Comparison of ENCODE assay signal across 8 cellular contexts in genomic region chr1:109398343-109399225, GRCh38. TPM values are rescaled to one million over a fixed set of nuclear protein-coding genes. Genes with fewer than 3 reads are reported as not detected.
A peak's percentile ranks its signal among the peaks of the same experiment; 100 is the strongest.
DNase-seq lines count a peak whose midpoint lies in the region; ATAC-seq and TF ChIP-seq lines count a peak whose summit lies in the region.

No MANE protein-coding gene starts in this region.

- 45% methylated on average over 18 of the region's 18 CpGs for WGBS in suprapubic skin

- intact Hi-C loops in activated naive CD4-positive, alpha-beta T cell treated with anti-CD3 and anti-CD28 coated beads for 36 hours (cut with micrococcal nuclease) = loop anchor here (1.0 kb wide), 5 partner anchors 115 to 197 kb away; partner anchors contain the start of gene PSRC1
- intact Hi-C loops in activated T-helper 2 cell treated with anti-CD3 and anti-CD28 coated beads, Interferon-gamma antibody, Interleukin-2, Interleukin-4, amounts not matched to agents 10 μg/mL and 5 μg/mL and 100 μg/mL, durations not matched to agents 14 hours and 24 hours and 36 hours (cut with micrococcal nuclease) = loop anchor here (1.0 to 5.0 kb wide), 4 partner anchors 28 to 186 kb away; partner anchors contain the start of genes PSMA5 and SARS1

- DNase-seq in activated naive CD4-positive, alpha-beta T cell treated with anti-CD3 and anti-CD28 coated beads for 36 hours = no peak
- no peak for DNase-seq in activated naive CD4-positive, alpha-beta T cell treated with anti-CD3 and anti-CD28 coated beads, Interleukin-2, amount 50 U/mL, for 16 hours
- no peak for DNase-seq in activated T-helper 2 cell treated with anti-CD3 and anti-CD28 coated beads, Interferon-gamma antibody, Interleukin-2, Interleukin-4, amounts not matched to agents 10 μg/mL and 5 μg/mL and 100 μg/mL, durations not matched to agents 14 hours and 24 hours and 36 hours (ENCODE audit: low spot score)
- no peak for DNase-seq in suprapubic skin (ENCODE audit: low spot score in 2 of 2)

- H3K27ac ChIP-seq in layer of hippocampus (ENCODE audit: low read depth, low read length) = peak overlapping the region; percentile 96
- peak overlapping the region; percentile 85 for H3K27ac ChIP-seq in suprapubic skin

- H3K4me1 ChIP-seq in suprapubic skin = peaks cover 46% of the 10 kb centered on the region

- H3K36me3 Mint-ChIP-seq in activated naive CD4-positive, alpha-beta T cell treated with anti-CD3 and anti-CD28 coated beads for 36 hours (ENCODE audit: low read depth) = peaks cover under 1% of the 10 kb centered on the region
- H3K36me3 Mint-ChIP-seq in activated T-helper 2 cell treated with anti-CD3 and anti-CD28 coated beads, Interferon-gamma antibody, Interleukin-2, Interleukin-4, amounts not matched to agents 10 μg/mL and 5 μg/mL and 100 μg/mL, durations not matched to agents 14 hours and 24 hours and 36 hours (ENCODE audit: low read depth) = peaks cover 20% of the 10 kb centered on the region

- H3K27me3 Mint-ChIP-seq in activated naive CD4-positive, alpha-beta T cell treated with anti-CD3 and anti-CD28 coated beads for 36 hours (ENCODE audit: low read depth) = peaks cover 34% of the 10 kb centered on the region
- peaks cover 39% of the 10 kb centered on the region for H3K27me3 Mint-ChIP-seq in activated T-helper 2 cell treated with anti-CD3 and anti-CD28 coated beads, Interferon-gamma antibody, Interleukin-2, Interleukin-4, amounts not matched to agents 10 μg/mL and 5 μg/mL and 100 μg/mL, durations not matched to agents 14 hours and 24 hours and 36 hours (ENCODE audit: low read depth)

- no peak for TF ChIP-seq POLR2A in suprapubic skin (IDR thresholded peaks at IDR 0.05)

- no peak for TF ChIP-seq CTCF in suprapubic skin (IDR thresholded peaks at IDR 0.05)

- H3K9me3 Mint-ChIP-seq in activated naive CD4-positive, alpha-beta T cell treated with anti-CD3 and anti-CD28 coated beads for 36 hours = no peaks in the 10 kb centered on the region
- H3K9me3 Mint-ChIP-seq in activated T-helper 2 cell treated with anti-CD3 and anti-CD28 coated beads, Interferon-gamma antibody, Interleukin-2, Interleukin-4, amounts not matched to agents 10 μg/mL and 5 μg/mL and 100 μg/mL, durations not matched to agents 14 hours and 24 hours and 36 hours = no peaks in the 10 kb centered on the region

- no peak for ATAC-seq in HG03097 (IDR thresholded peaks at IDR 0.05; ENCODE audit: low FRiP score, unreplicated experiment)
- no peak for ATAC-seq in HG02610 (IDR thresholded peaks at IDR 0.05; ENCODE audit: unreplicated experiment)
- ATAC-seq in HG03439 (IDR thresholded peaks at IDR 0.05; ENCODE audit: unreplicated experiment) = no peak

- H3K4me3 Mint-ChIP-seq in activated naive CD4-positive, alpha-beta T cell treated with anti-CD3 and anti-CD28 coated beads for 36 hours = peak overlapping the region; percentile 71
- peak overlapping the region; percentile 74 for H3K4me3 Mint-ChIP-seq in activated T-helper 2 cell treated with anti-CD3 and anti-CD28 coated beads, Interferon-gamma antibody, Interleukin-2, Interleukin-4, amounts not matched to agents 10 μg/mL and 5 μg/mL and 100 μg/mL, durations not matched to agents 14 hours and 24 hours and 36 hours (ENCODE audit: low read depth)

- H3K9me3 ChIP-seq in suprapubic skin = no peaks in the 10 kb centered on the region

- H3K27ac Mint-ChIP-seq in activated naive CD4-positive, alpha-beta T cell treated with anti-CD3 and anti-CD28 coated beads for 36 hours = no peak overlapping the region
- H3K27ac Mint-ChIP-seq in activated T-helper 2 cell treated with anti-CD3 and anti-CD28 coated beads, Interferon-gamma antibody, Interleukin-2, Interleukin-4, amounts not matched to agents 10 μg/mL and 5 μg/mL and 100 μg/mL, durations not matched to agents 14 hours and 24 hours and 36 hours = no peak overlapping the region

- CTCF ChIA-PET in activated naive CD4-positive, alpha-beta T cell treated with anti-CD3 and anti-CD28 coated beads for 36 hours (lab: Charles Lee) = interaction anchor here (0.7 to 7.8 kb wide), 27 partner anchors 8 to 1926 kb away, joined by 3 to 126 read pairs (median 4); partner anchors contain the start of genes GPR61 and PSRC1

- H3K36me3 ChIP-seq in suprapubic skin = peaks cover 27% of the 10 kb centered on the region

- peak overlapping the region; percentile 73 for H3K4me3 ChIP-seq in suprapubic skin

- no peak for TF ChIP-seq EP300 in suprapubic skin (IDR thresholded peaks at IDR 0.05)

- H3K4me1 Mint-ChIP-seq in activated naive CD4-positive, alpha-beta T cell treated with anti-CD3 and anti-CD28 coated beads for 36 hours (ENCODE audit: low read depth) = peaks cover 8% of the 10 kb centered on the region
- peaks cover 10% of the 10 kb centered on the region for H3K4me1 Mint-ChIP-seq in activated T-helper 2 cell treated with anti-CD3 and anti-CD28 coated beads, Interferon-gamma antibody, Interleukin-2, Interleukin-4, amounts not matched to agents 10 μg/mL and 5 μg/mL and 100 μg/mL, durations not matched to agents 14 hours and 24 hours and 36 hours (ENCODE audit: low read depth)

- H3K27me3 ChIP-seq in layer of hippocampus (ENCODE audit: control insufficient read depth, insufficient read depth, low read length) = no peaks in the 10 kb centered on the region
- no peaks in the 10 kb centered on the region for H3K27me3 ChIP-seq in suprapubic skin

RNA-seq across cellular contexts. Expression of gene SORT1, which starts 0.9 kb away (rescaled TPM):
- total RNA-seq in activated naive CD4-positive, alpha-beta T cell treated with anti-CD3 and anti-CD28 coated beads for 36 hours = under 1 TPM; 0.32 to 0.33 TPM
- total RNA-seq in activated T-helper 2 cell treated with anti-CD3 and anti-CD28 coated beads, Interferon-gamma antibody, Interleukin-2, Interleukin-4, amounts not matched to agents 10 μg/mL and 5 μg/mL and 100 μg/mL, durations not matched to agents 14 hours and 24 hours and 36 hours = 1.1 and 1.9 TPM in 2 replicates
- 10 to 100 TPM; 27.8 to 52.7 (median 34.5) TPM for total RNA-seq in suprapubic skin

RNA-seq across cellular contexts. Expression of gene PSMA5, which starts 27.7 kb away (rescaled TPM):
- 100 to 1,000 TPM; 181 to 202 TPM for total RNA-seq in activated naive CD4-positive, alpha-beta T cell treated with anti-CD3 and anti-CD28 coated beads for 36 hours
- 257 and 281 TPM in 2 replicates for total RNA-seq in activated T-helper 2 cell treated with anti-CD3 and anti-CD28 coated beads, Interferon-gamma antibody, Interleukin-2, Interleukin-4, amounts not matched to agents 10 μg/mL and 5 μg/mL and 100 μg/mL, durations not matched to agents 14 hours and 24 hours and 36 hours
- total RNA-seq in suprapubic skin = 10 to 100 TPM; 26.2 to 36.2 (median 31.5) TPM
